20 cellular contexts compared by ENCODE assay signal in the genomic region with DNA sequence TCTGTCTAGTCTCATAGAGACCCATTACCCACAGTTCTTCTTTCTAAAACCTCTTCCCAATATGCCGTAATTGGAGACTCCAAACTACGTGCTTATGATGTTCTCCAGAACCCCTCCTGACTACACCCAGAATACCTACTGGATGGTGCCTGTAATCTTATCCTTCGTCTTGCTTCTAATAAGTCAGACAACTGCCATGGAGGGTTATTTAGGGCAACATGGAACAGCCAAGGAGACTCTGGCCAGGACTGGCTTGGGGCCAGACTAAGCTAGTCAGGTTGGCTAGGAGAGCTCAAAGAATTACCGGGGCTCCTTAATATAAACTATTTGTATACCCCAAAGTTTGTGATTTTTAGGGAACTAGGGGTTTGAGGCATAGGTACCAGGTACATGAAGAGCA. TPM values are rescaled to one million over a fixed set of nuclear protein-coding genes. Genes with fewer than 3 reads are reported as not detected.
DNase-seq lines count a peak whose midpoint lies in the region; ATAC-seq and TF ChIP-seq lines count a peak whose summit lies in the region.
"Had no signal": no experiment of that assay in that cellular context is flagged by ENCODE, and none has a peak within 500 bp of the region (broad histone marks: within the 10 kb centered on the region; RNA-seq: fewer than 3 reads in every experiment).

No MANE protein-coding gene starts in this region.

- TF ChIP-seq CTCF in SK-N-SH (IDR thresholded peaks at IDR 0.05) = no peak
- TF ChIP-seq CTCF in GM13976 (IDR thresholded peaks at IDR 0.05; ENCODE audit: borderline replicate concordance, control extremely low read depth, extremely low read depth, insufficient read depth, missing control alignments) = no peak

- peaks cover 47 to 76% of the 10 kb centered on the region in 2 experiments for H3K36me3 ChIP-seq in SK-N-SH (replicated peaks in 1 of 2; ENCODE audit: control insufficient read depth in 1 of 2, insufficient read depth in 2 of 2, low read length in 1 of 2)

- H3K4me1 ChIP-seq in SK-N-SH (ENCODE audit: control insufficient read depth in 1 of 2, insufficient read depth in 2 of 2, low read depth in 1 of 2, low read length in 1 of 2) = no peaks in the 10 kb centered on the region; a peak in 1 of 4 replicates
- H3K4me1 ChIP-seq: A549 had no signal

- intact Hi-C loops in Right ventricle myocardium superior (cut with DNase I) = no loop called here

- WGBS in SK-N-SH (ENCODE audit: low lambda C conversion rate) = 88% methylated on average over 4 of the region's 4 CpGs

- no peaks in the 10 kb centered on the region for H3K9me3 ChIP-seq in SK-N-SH
- H3K9me3 ChIP-seq: A549; BLaER1 treated with 17β-estradiol and CSF1 and Interleukin-3, amounts not matched to agents 10 nM and 100 nM had no signal

- H4K20me1 ChIP-seq in SK-N-SH (ENCODE audit: insufficient read depth) = no peaks in the 10 kb centered on the region

- POLR2A ChIA-PET in SK-N-SH (lab: Yijun Ruan, JAX) = no interaction called here

- no peaks in the 10 kb centered on the region for H3K9me2 ChIP-seq in SK-N-SH

- peak; percentile 49; the same call in 1 of the 3 replicates for ATAC-seq in SK-N-SH treated with all-trans-retinoic acid at 6 μM for 48 hours
- peak; percentile 85 for ATAC-seq in Right ventricle myocardium superior (ENCODE audit: poor library complexity)
- peak; percentile 23 for ATAC-seq in left lobe of liver
- no peak for ATAC-seq in HG03460 (IDR thresholded peaks at IDR 0.05; ENCODE audit: unreplicated experiment)
- ATAC-seq: A549, HepG2 had no signal

- no peak overlapping the region for H3K4me2 ChIP-seq in SK-N-SH
- H3K4me2 ChIP-seq: A549; BLaER1 treated with 17β-estradiol and CSF1 and Interleukin-3, amounts not matched to agents 10 nM and 100 nM had no signal

- H3K27me3 ChIP-seq in SK-N-SH (ENCODE audit: insufficient read depth) = no peaks in the 10 kb centered on the region
- H3K27me3 ChIP-seq: BLaER1 treated with 17β-estradiol and CSF1 and Interleukin-3, amounts not matched to agents 10 nM and 100 nM had no signal

- H2AFZ ChIP-seq in SK-N-SH (ENCODE audit: low read depth) = no peak overlapping the region

- TF ChIP-seq EP300 in SK-N-SH (IDR thresholded peaks at IDR 0.05; ENCODE audit: borderline replicate concordance in 1 of 2, low read depth in 1 of 2, low read length in 1 of 2) = no peak

- H3F3A ChIP-seq in SK-N-SH (replicated peaks; ENCODE audit: insufficient read depth) = no peaks in the 10 kb centered on the region

- no peak for TF ChIP-seq RAD21 in SK-N-SH (IDR thresholded peaks at IDR 0.05; ENCODE audit: low read length)

- H3K9ac ChIP-seq in SK-N-SH = no peak overlapping the region
- H3K9ac ChIP-seq: BLaER1 treated with 17β-estradiol and CSF1 and Interleukin-3, amounts not matched to agents 10 nM and 100 nM had no signal

- in situ Hi-C loops in GM13976 (cut with MboI; ENCODE audit: low sequenced_read_pairs, unreplicated experiment) = no loop called here

- H3K79me2 ChIP-seq in SK-N-SH (ENCODE audit: insufficient read depth) = peaks cover 12% of the 10 kb centered on the region; the same call in 1 of the 2 replicates

- DNase-seq in SK-N-SH (no peak), Right ventricle myocardium superior (peak; percentile 74), left lobe of liver (ENCODE audit: low spot score) (no peak), hepatic stellate cell (ENCODE audit: low spot score) (no peak), T-helper 9 cell (no peak), GM13976 (ENCODE audit: low spot score) (no peak)
- DNase-seq: CD8-positive, alpha-beta memory T cell; KG1; NCI-H1048; NCI-H1436 treated with DMSO at 0.1 percent for 48 hours; NCI-H2029 treated with DMSO at 0.1 percent for 48 hours; NCI-H2227 treated with DMSO at 0.1 percent for 48 hours; NCI-H524 treated with DMSO at 0.1 percent for 48 hours; OCI-M1 had no signal

- no peak overlapping the region for H3K27ac ChIP-seq in SK-N-SH (ENCODE audit: low read depth in 2 of 2, low read length in 1 of 2)
- H3K27ac ChIP-seq: A549; BLaER1 treated with 17β-estradiol and CSF1 and Interleukin-3, amounts not matched to agents 10 nM and 100 nM; RWPE1 had no signal

- CTCF ChIA-PET in SK-N-SH (lab: Yijun Ruan, JAX) = no interaction called here

- H3K4me3 ChIP-seq in SK-N-SH (ENCODE audit: low read depth in 2 of 2, low read length in 1 of 2) = no peak overlapping the region
- H3K4me3 ChIP-seq: A549; BLaER1 treated with 17β-estradiol and CSF1 and Interleukin-3, amounts not matched to agents 10 nM and 100 nM had no signal

TF ChIP-seq in SK-N-SH treated with all-trans-retinoic acid at 6 μM for 48 hours, 23 proteins besides CTCF, POLR2A, EP300 and RAD21 (continues in another document):
- no peak for TF ChIP-seq PPARA (CRISPR knock-in tag; IDR thresholded peaks at IDR 0.05; ENCODE audit: borderline replicate concordance)
- no peak for TF ChIP-seq ZNF8 (CRISPR knock-in tag; IDR thresholded peaks at IDR 0.05)
- no peak for TF ChIP-seq GLIS3 (CRISPR knock-in tag; IDR thresholded peaks at IDR 0.05)
- no peak for TF ChIP-seq RARB (CRISPR knock-in tag; IDR thresholded peaks at IDR 0.05)
- TF ChIP-seq, protein P1, sequence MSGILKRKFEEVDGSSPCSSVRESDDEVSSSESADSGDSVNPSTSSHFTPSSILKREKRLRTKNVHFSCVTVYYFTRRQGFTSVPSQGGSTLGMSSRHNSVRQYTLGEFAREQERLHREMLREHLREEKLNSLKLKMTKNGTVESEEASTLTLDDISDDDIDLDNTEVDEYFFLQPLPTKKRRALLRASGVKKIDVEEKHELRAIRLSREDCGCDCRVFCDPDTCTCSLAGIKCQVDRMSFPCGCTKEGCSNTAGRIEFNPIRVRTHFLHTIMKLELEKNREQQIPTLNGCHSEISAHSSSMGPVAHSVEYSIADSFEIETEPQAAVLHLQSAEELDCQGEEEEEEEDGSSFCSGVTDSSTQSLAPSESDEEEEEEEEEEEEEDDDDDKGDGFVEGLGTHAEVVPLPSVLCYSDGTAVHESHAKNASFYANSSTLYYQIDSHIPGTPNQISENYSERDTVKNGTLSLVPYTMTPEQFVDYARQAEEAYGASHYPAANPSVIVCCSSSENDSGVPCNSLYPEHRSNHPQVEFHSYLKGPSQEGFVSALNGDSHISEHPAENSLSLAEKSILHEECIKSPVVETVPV (CRISPR knock-in tag; IDR thresholded peaks at IDR 0.05) = no peak
- no peak for TF ChIP-seq ARNTL (CRISPR knock-in tag; IDR thresholded peaks at IDR 0.05; ENCODE audit: borderline replicate concordance, low read depth)
- TF ChIP-seq ZFP30 (CRISPR knock-in tag; IDR thresholded peaks at IDR 0.05) = no peak
- TF ChIP-seq ZNF565 (CRISPR knock-in tag; conservative IDR thresholded peaks at IDR 0.05; ENCODE audit: low read depth) = no peak

TF ChIP-seq in SK-N-SH, 30 proteins besides CTCF, POLR2A, EP300 and RAD21:
- TF ChIP-seq MAX (IDR thresholded peaks at IDR 0.05; ENCODE audit: low read depth) (no peak), TEAD4 (IDR thresholded peaks at IDR 0.05; ENCODE audit: borderline replicate concordance, insufficient read depth) (no peak), FOXJ3 (CRISPR knock-in tag; IDR thresholded peaks at IDR 0.05) (no peak), NFIC (IDR thresholded peaks at IDR 0.05; ENCODE audit: borderline replicate concordance) (no peak)

RNA-seq across cellular contexts. Expression of gene PFKM, which starts 6.8 kb away (rescaled TPM):
- polyA plus RNA-seq in SK-N-SH (2012; rRNA removed) = 85.0 and 111 TPM in 2 replicates
- 75.2 and 79.2 TPM in 2 replicates for polyA plus RNA-seq in SK-N-SH (2012; cell fraction: cytosol; rRNA removed)
- 120 and 183 TPM in 2 replicates for polyA plus RNA-seq in SK-N-SH (2012; cell fraction: nucleus; rRNA removed)
- total RNA-seq in Right ventricle myocardium superior (752 TPM), left lobe of liver (5.4 TPM)

RNA-seq across cellular contexts. Expression of gene SENP1, which starts 20.1 kb away (rescaled TPM):
- 5.6 and 8.4 TPM in 2 replicates for polyA plus RNA-seq in SK-N-SH (2012; rRNA removed)
- 7.8 and 8.0 TPM in 2 replicates for polyA plus RNA-seq in SK-N-SH (2012; cell fraction: cytosol; rRNA removed)
- 4.6 and 8.8 TPM in 2 replicates for polyA plus RNA-seq in SK-N-SH (2012; cell fraction: nucleus; rRNA removed)
- total RNA-seq in Right ventricle myocardium superior (5.1 TPM), left lobe of liver (3.9 TPM)

RNA-seq across cellular contexts. Expression of gene ASB8, which starts 31.3 kb away (rescaled TPM):
- 13.8 and 16.9 TPM in 2 replicates for polyA plus RNA-seq in SK-N-SH (2012; rRNA removed)
- polyA plus RNA-seq in SK-N-SH (2012; cell fraction: cytosol; rRNA removed) = 14.8 and 15.0 TPM in 2 replicates
- polyA plus RNA-seq in SK-N-SH (2012; cell fraction: nucleus; rRNA removed) = 13.5 and 24.6 TPM in 2 replicates
- total RNA-seq in Right ventricle myocardium superior (86.0 TPM), left lobe of liver (24.7 TPM)

RNA-seq across cellular contexts. Expression of gene CCDC184, which starts 57.5 kb away (rescaled TPM):
- 4.2 and 5.8 TPM in 2 replicates for polyA plus RNA-seq in SK-N-SH (2012; rRNA removed)
- 4.1 and 5.0 TPM in 2 replicates for polyA plus RNA-seq in SK-N-SH (2012; cell fraction: cytosol; rRNA removed)
- polyA plus RNA-seq in SK-N-SH (2012; cell fraction: nucleus; rRNA removed) = 3.5 and 4.3 TPM in 2 replicates
- total RNA-seq in Right ventricle myocardium superior (0.97 TPM), left lobe of liver (not detected)
- total RNA-seq: HepG2 had no signal
- polyA plus RNA-seq: HepG2 had no signal

Comparison
In these comparisons a context has a peak if more than half of its experiments do, and no peak if none do; other contexts are left out.
1. RNA of gene PFKM, which starts 6.8 kb away (total RNA-seq): 752 TPM in Right ventricle myocardium superior (single experiment); 5.4 TPM in left lobe of liver (single experiment); every median in the first group is over 100 times any median in the second.